ENCODE assay signal across 8 cellular contexts in the genomic region with DNA sequence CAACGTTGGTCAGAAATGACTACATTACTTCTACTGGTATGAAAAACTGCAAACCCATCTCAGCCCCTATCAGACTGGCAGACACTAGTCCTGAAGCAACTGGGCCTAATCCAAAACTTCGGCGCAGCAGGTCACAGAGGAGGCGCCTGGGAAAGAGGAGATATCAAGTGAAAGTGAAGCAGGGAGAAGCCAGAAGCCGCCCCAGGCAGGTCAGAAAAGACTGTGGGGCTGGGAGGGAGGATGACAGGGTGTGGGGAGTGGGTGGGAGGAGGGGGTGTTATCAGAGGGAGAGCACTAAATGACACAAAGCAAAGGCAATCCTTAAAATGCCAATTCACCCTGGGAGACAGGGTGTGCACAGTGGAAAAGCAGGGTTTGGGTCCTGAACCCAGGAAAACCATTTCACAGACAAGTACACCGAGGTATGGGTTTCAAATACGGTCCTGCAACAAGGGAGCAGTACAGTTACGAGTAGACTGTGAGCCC. TPM values are rescaled to one million over a fixed set of nuclear protein-coding genes. Genes with fewer than 3 reads are reported as not detected.
DNase-seq lines count a peak whose midpoint lies in the region; ATAC-seq lines count a peak whose summit lies in the region.

No MANE protein-coding gene starts in this region.

- H3K9me3 ChIP-seq in iPS-15b (ENCODE audit: control insufficient read depth, insufficient read depth, low read length) = no peaks in the 10 kb centered on the region

- H3K4me1 Mint-ChIP-seq in activated naive CD8-positive, alpha-beta T cell treated with anti-CD3 and anti-CD28 coated beads, Interleukin-2, amount 50 U/mL, for 24 hours = peaks cover 30% of the 10 kb centered on the region

- peak overlapping the region; percentile 71 for H3K9ac ChIP-seq in iPS-15b (ENCODE audit: low read depth, low read length)

- ATAC-seq in activated naive CD8-positive, alpha-beta T cell treated with anti-CD3 and anti-CD28 coated beads, Interleukin-2, amount 50 U/mL, for 24 hours = no peak
- ATAC-seq in HG02885 (IDR thresholded peaks at IDR 0.05; ENCODE audit: poor library complexity, unreplicated experiment) = no peak

- DNase-seq in CD1c-positive myeloid dendritic cell (ENCODE audit: extremely low spot score) (peak; percentile 20), LHCN-M2 (ENCODE audit: low read depth) (peak; percentile 28), NCI-H187 treated with DMSO at 0.1 percent for 48 hours (lab: John Stamatoyannopoulos, UW) (no peak), NCI-H2196 (lab: John Stamatoyannopoulos, UW; ENCODE audit: unreplicated experiment) (no peak)
- DNase-seq in activated naive CD8-positive, alpha-beta T cell treated with anti-CD3 and anti-CD28 coated beads, Interleukin-2, amount 50 U/mL, for 24 hours = peak; percentile 5
- peak; percentile 22 for DNase-seq in stimulated activated CD4-positive, alpha-beta T cell treated with anti-CD3 and anti-CD28 coated beads, Interleukin-1b, Interleukin-23, amount 100 ng/mL, for 48 hours

- H3K27ac Mint-ChIP-seq in activated naive CD8-positive, alpha-beta T cell treated with anti-CD3 and anti-CD28 coated beads, Interleukin-2, amount 50 U/mL, for 24 hours = peak overlapping the region; percentile 92

- H3K4me3 Mint-ChIP-seq in activated naive CD8-positive, alpha-beta T cell treated with anti-CD3 and anti-CD28 coated beads, Interleukin-2, amount 50 U/mL, for 24 hours = peak overlapping the region; percentile 94

- H3K36me3 Mint-ChIP-seq in activated naive CD8-positive, alpha-beta T cell treated with anti-CD3 and anti-CD28 coated beads, Interleukin-2, amount 50 U/mL, for 24 hours (ENCODE audit: low read depth) = peaks cover 27% of the 10 kb centered on the region

- H3K9me3 Mint-ChIP-seq in activated naive CD8-positive, alpha-beta T cell treated with anti-CD3 and anti-CD28 coated beads, Interleukin-2, amount 50 U/mL, for 24 hours = no peaks in the 10 kb centered on the region

- H3K4me1 ChIP-seq in iPS-15b (ENCODE audit: control insufficient read depth, insufficient read depth, low read length) = peaks cover 23% of the 10 kb centered on the region

- no peaks in the 10 kb centered on the region for H3K27me3 Mint-ChIP-seq in activated naive CD8-positive, alpha-beta T cell treated with anti-CD3 and anti-CD28 coated beads, Interleukin-2, amount 50 U/mL, for 24 hours

- H3K27me3 ChIP-seq in iPS-15b (ENCODE audit: control insufficient read depth, insufficient read depth, low read length) = no peaks in the 10 kb centered on the region

- H3K36me3 ChIP-seq in iPS-15b (ENCODE audit: control insufficient read depth, insufficient read depth, low read length) = no peaks in the 10 kb centered on the region

- peak overlapping the region; percentile 93 for H3K4me3 ChIP-seq in iPS-15b (ENCODE audit: low read depth, low read length)

RNA-seq across cellular contexts. Expression of a gene that starts 0.7 kb away (rescaled TPM):
- total RNA-seq in LHCN-M2 (2014; rRNA removed) = 113 and 115 TPM in 2 replicates
- 74.1 TPM for polyA plus RNA-seq in LHCN-M2 (2012)

Comparison
In these comparisons a context has a peak if more than half of its experiments do, and no peak if none do; other contexts are left out.
1. DNase-seq: peak in CD1c-positive myeloid dendritic cell (single experiment), LHCN-M2 (single experiment), activated naive CD8-positive, alpha-beta T cell treated with anti-CD3 and anti-CD28 coated beads, Interleukin-2, amount 50 U/mL, for 24 hours (single experiment) and stimulated activated CD4-positive, alpha-beta T cell treated with anti-CD3 and anti-CD28 coated beads, Interleukin-1b, Interleukin-23, amount 100 ng/mL, for 48 hours (single experiment); none in NCI-H187 treated with DMSO at 0.1 percent for 48 hours (single experiment) and NCI-H2196 (single experiment).